In the genomic region with DNA sequence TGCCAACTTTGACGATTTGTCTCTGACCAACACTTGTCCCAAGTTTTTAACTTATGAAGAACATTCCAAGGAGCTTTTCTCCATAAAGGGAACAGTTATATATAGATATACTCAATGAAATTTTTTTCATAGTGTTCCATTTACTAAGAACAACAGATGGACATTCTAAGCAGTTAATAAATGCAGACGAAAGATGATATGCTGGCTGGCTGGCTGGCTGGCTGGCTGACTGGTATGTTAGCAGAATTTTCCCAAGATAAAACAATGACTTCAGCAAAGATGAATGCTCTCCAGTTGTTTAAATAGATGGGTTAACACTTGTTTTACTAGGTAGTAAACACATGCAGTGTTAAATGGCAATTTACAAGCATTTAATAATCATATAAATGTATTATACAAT, we compare ENCODE assay signal across 27 cellular contexts.
DNase-seq lines count a peak whose midpoint lies in the region; ATAC-seq and TF ChIP-seq lines count a peak whose summit lies in the region.
"Had no signal": no experiment of that assay in that cellular context is flagged by ENCODE, and none has a peak within 500 bp of the region (broad histone marks: within the 10 kb centered on the region; RNA-seq: fewer than 3 reads in every experiment).

No MANE protein-coding gene starts in this region.

- no peak overlapping the region for H3K27ac ChIP-seq in psoas muscle
- H3K27ac ChIP-seq in upper lobe of right lung = no peak overlapping the region
- H3K27ac ChIP-seq in ovary = no peak overlapping the region
- H3K27ac ChIP-seq: GM23248, neural progenitor cell, PC-9, sigmoid colon, suprapubic skin had no signal

- H3K4me1 ChIP-seq in psoas muscle = no peaks in the 10 kb centered on the region
- no peaks in the 10 kb centered on the region for H3K4me1 ChIP-seq in upper lobe of right lung
- H3K4me1 ChIP-seq in ovary (ENCODE audit: insufficient read depth) = no peaks in the 10 kb centered on the region
- H3K4me1 ChIP-seq: Caco-2, neural progenitor cell, sigmoid colon, suprapubic skin had no signal

- H3K27me3 ChIP-seq in psoas muscle (ENCODE audit: insufficient read depth in 3 of 3, low read length in 2 of 3) (no peaks in the 10 kb centered on the region), upper lobe of right lung (no peaks in the 10 kb centered on the region), ovary (no peaks in the 10 kb centered on the region)
- H3K27me3 ChIP-seq: neural progenitor cell, sigmoid colon, suprapubic skin had no signal

- ATAC-seq in psoas muscle = peak; percentile 69 to 91 (median 80)
- ATAC-seq in upper lobe of right lung = no peak
- ATAC-seq: HepG2 had no signal

- H3K4me3 ChIP-seq in psoas muscle = no peak overlapping the region
- no peak overlapping the region for H3K4me3 ChIP-seq in upper lobe of right lung
- no peak overlapping the region for H3K4me3 ChIP-seq in ovary
- H3K4me3 ChIP-seq: GM23248, neural progenitor cell, PC-9, sigmoid colon, suprapubic skin had no signal

- H3K9me3 ChIP-seq in psoas muscle = no peaks in the 10 kb centered on the region
- H3K9me3 ChIP-seq in upper lobe of right lung = no peaks in the 10 kb centered on the region
- H3K9me3 ChIP-seq in ovary = no peaks in the 10 kb centered on the region
- H3K9me3 ChIP-seq: Caco-2, sigmoid colon, suprapubic skin had no signal

- DNase-seq in HK-2 (ENCODE audit: unreplicated experiment) (peak; percentile 5), NCI-H1694 (lab: John Stamatoyannopoulos, UW) (peak; percentile 1), chondrocyte (ENCODE audit: low spot score) (no peak), psoas muscle (no peak), upper lobe of right lung (no peak), ovary (no peak), NCI-H82 treated with DMSO at 0.1 percent for 48 hours (lab: John Stamatoyannopoulos, UW; ENCODE audit: unreplicated experiment) (no peak)
- DNase-seq: activated CD4-positive, alpha-beta T cell treated with anti-CD3 and anti-CD28 coated beads, Interleukin-2, amount 10 ng/mL, durations not matched to agents 7 days and 5 days; activated gamma-delta T cell; activated naive CD8-positive, alpha-beta T cell treated with anti-CD3 and anti-CD28 coated beads, Interleukin-2, amount 10 ng/mL, durations not matched to agents 7 days and 5 days; activated T-cell treated with anti-CD3 and anti-CD28 coated beads, Interleukin-2, amount 50 U/mL, for 24 hours; C1 segment of cervical spinal cord; Caco-2; GM23248; Kasumi-1; NCI-H1048; NCI-H2029 treated with DMSO at 0.1 percent for 48 hours; NCI-H345; NK-92 treated with Interleukin-12 subunit alpha and Interleukin-12 subunit beta, amount 100 ng/mL, for 24 hours; PC-9; SHP77; sigmoid colon; stimulated activated naive CD4-positive, alpha-beta T cell had no signal

- H3K9me3 Mint-ChIP-seq in chondrocyte (ENCODE audit: low read depth) = peaks cover 24% of the 10 kb centered on the region
- H3K9me3 Mint-ChIP-seq: activated naive CD8-positive, alpha-beta T cell treated with anti-CD3 and anti-CD28 coated beads, Interleukin-2, amount 10 ng/mL, durations not matched to agents 7 days and 5 days; neural progenitor cell had no signal

- TF ChIP-seq POLR2A in ovary (IDR thresholded peaks at IDR 0.05) = no peak

- no peak for TF ChIP-seq CTCF in chondrocyte (IDR thresholded peaks at IDR 0.05)
- no peak for TF ChIP-seq CTCF in psoas muscle (IDR thresholded peaks at IDR 0.05)
- TF ChIP-seq CTCF in upper lobe of right lung (IDR thresholded peaks at IDR 0.05) = no peak
- TF ChIP-seq CTCF in ovary (IDR thresholded peaks at IDR 0.05) = no peak

- H3K27ac Mint-ChIP-seq in chondrocyte (ENCODE audit: unreplicated experiment) = peak overlapping the region; percentile 55
- H3K27ac Mint-ChIP-seq: activated CD4-positive, alpha-beta T cell treated with anti-CD3 and anti-CD28 coated beads, Interleukin-2, amount 10 ng/mL, durations not matched to agents 7 days and 5 days; activated naive CD8-positive, alpha-beta T cell treated with anti-CD3 and anti-CD28 coated beads, Interleukin-2, amount 10 ng/mL, durations not matched to agents 7 days and 5 days; activated T-cell treated with anti-CD3 and anti-CD28 coated beads, Interleukin-2, amount 50 U/mL, for 24 hours; neural progenitor cell; T-helper 2 cell treated with Interferon-gamma antibody and Interleukin-4, amounts not matched to agents 5 μg/mL and 100 μg/mL, for 36 hours had no signal

- no peaks in the 10 kb centered on the region for H3K36me3 Mint-ChIP-seq in chondrocyte (ENCODE audit: low read depth)
- H3K36me3 Mint-ChIP-seq: activated naive CD8-positive, alpha-beta T cell treated with anti-CD3 and anti-CD28 coated beads, Interleukin-2, amount 10 ng/mL, durations not matched to agents 7 days and 5 days; neural progenitor cell had no signal

- no peaks in the 10 kb centered on the region for H3K27me3 Mint-ChIP-seq in chondrocyte (ENCODE audit: low read depth)
- H3K27me3 Mint-ChIP-seq: activated CD4-positive, alpha-beta T cell treated with anti-CD3 and anti-CD28 coated beads, Interleukin-2, amount 10 ng/mL, durations not matched to agents 7 days and 5 days; activated naive CD8-positive, alpha-beta T cell treated with anti-CD3 and anti-CD28 coated beads, Interleukin-2, amount 10 ng/mL, durations not matched to agents 7 days and 5 days had no signal

- intact Hi-C loops in psoas muscle (cut with DNase I) (no loop called here), upper lobe of right lung (cut with DNase I) (no loop called here), ovary (cut with DNase I) (no loop called here)

- H3K4me3 Mint-ChIP-seq in chondrocyte (ENCODE audit: unreplicated experiment) = no peak overlapping the region
- H3K4me3 Mint-ChIP-seq: activated CD4-positive, alpha-beta T cell treated with anti-CD3 and anti-CD28 coated beads, Interleukin-2, amount 10 ng/mL, durations not matched to agents 7 days and 5 days; activated naive CD8-positive, alpha-beta T cell treated with anti-CD3 and anti-CD28 coated beads, Interleukin-2, amount 10 ng/mL, durations not matched to agents 7 days and 5 days; activated T-cell treated with anti-CD3 and anti-CD28 coated beads, Interleukin-2, amount 50 U/mL, for 24 hours; neural progenitor cell; T-helper 2 cell treated with Interferon-gamma antibody and Interleukin-4, amounts not matched to agents 5 μg/mL and 100 μg/mL, for 36 hours had no signal

- H3K4me1 Mint-ChIP-seq in chondrocyte (ENCODE audit: low read depth) = peaks cover 21% of the 10 kb centered on the region
- H3K4me1 Mint-ChIP-seq: activated CD4-positive, alpha-beta T cell treated with anti-CD3 and anti-CD28 coated beads, Interleukin-2, amount 10 ng/mL, durations not matched to agents 7 days and 5 days; activated naive CD8-positive, alpha-beta T cell treated with anti-CD3 and anti-CD28 coated beads, Interleukin-2, amount 10 ng/mL, durations not matched to agents 7 days and 5 days; neural progenitor cell had no signal

- no peaks in the 10 kb centered on the region for H3K36me3 ChIP-seq in psoas muscle (ENCODE audit: insufficient read depth in 1 of 2, low read depth in 1 of 2)
- H3K36me3 ChIP-seq in upper lobe of right lung = no peaks in the 10 kb centered on the region
- H3K36me3 ChIP-seq in ovary = no peaks in the 10 kb centered on the region
- H3K36me3 ChIP-seq: neural progenitor cell, sigmoid colon, suprapubic skin had no signal

- no peak for TF ChIP-seq EP300 in ovary (IDR thresholded peaks at IDR 0.05)

- WGBS in psoas muscle, 3 donors = 14 to 22% (median 18%) methylated on average over 2 of the region's 2 CpGs
- 25 to 43% (median 36%) methylated on average over 2 of the region's 2 CpGs for WGBS in ovary, 3 donors

Comparison
In these comparisons a context has a peak if more than half of its experiments do, and no peak if none do; other contexts are left out.
1. DNase-seq: peak in HK-2 (single experiment) and NCI-H1694 (single experiment); none in chondrocyte (single experiment), psoas muscle (0 of 2), upper lobe of right lung (single experiment), ovary (0 of 5) and NCI-H82 treated with DMSO at 0.1 percent for 48 hours (single experiment).